Comparison of ENCODE assay signal across 1 cellular context in the genomic region with DNA sequence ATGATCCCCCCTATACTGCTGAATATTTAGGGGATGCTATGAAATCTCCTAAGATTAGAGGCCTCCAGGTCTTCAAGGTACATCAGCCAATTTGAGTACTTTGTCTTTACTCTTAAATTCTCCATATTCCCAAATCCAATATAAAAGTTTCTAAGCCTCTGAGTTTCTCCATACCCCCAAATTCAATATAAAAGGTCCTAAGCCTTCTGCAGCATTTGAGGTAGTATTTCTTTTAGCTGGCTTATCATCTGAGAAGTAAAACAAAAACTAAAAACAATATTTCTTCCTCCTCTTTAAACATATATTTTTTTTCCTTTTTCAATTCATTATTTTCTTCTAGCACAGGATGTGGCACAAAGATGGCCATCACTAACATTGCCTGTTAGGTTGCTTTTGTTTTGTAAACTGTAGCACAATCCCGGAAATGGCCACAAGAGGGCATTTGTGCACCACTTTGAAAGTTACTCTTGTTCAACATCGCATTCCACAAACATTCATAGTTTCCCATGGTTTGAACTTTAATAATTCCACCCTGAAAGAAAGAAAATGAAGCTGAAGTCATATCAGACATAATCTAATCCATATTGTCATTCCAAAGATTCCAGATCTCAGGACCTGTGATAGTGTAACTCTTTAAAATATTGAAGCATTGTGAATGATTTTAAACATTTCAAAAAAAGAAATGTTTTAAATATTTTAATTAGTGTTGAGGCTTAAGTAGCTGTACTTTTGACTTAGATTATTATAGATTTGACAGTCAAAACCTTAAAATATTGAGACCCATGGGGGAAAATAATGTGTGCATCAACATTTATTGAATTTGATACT.
A peak's percentile ranks its signal among the peaks of the same experiment; 100 is the strongest.
TF ChIP-seq lines count a peak whose summit lies in the region.

No MANE protein-coding gene starts in this region.

TF ChIP-seq in GM23338, 12 proteins besides CTCF, POLR2A, EP300 and RAD21 (continued from another document):
- TF ChIP-seq, protein P1, sequence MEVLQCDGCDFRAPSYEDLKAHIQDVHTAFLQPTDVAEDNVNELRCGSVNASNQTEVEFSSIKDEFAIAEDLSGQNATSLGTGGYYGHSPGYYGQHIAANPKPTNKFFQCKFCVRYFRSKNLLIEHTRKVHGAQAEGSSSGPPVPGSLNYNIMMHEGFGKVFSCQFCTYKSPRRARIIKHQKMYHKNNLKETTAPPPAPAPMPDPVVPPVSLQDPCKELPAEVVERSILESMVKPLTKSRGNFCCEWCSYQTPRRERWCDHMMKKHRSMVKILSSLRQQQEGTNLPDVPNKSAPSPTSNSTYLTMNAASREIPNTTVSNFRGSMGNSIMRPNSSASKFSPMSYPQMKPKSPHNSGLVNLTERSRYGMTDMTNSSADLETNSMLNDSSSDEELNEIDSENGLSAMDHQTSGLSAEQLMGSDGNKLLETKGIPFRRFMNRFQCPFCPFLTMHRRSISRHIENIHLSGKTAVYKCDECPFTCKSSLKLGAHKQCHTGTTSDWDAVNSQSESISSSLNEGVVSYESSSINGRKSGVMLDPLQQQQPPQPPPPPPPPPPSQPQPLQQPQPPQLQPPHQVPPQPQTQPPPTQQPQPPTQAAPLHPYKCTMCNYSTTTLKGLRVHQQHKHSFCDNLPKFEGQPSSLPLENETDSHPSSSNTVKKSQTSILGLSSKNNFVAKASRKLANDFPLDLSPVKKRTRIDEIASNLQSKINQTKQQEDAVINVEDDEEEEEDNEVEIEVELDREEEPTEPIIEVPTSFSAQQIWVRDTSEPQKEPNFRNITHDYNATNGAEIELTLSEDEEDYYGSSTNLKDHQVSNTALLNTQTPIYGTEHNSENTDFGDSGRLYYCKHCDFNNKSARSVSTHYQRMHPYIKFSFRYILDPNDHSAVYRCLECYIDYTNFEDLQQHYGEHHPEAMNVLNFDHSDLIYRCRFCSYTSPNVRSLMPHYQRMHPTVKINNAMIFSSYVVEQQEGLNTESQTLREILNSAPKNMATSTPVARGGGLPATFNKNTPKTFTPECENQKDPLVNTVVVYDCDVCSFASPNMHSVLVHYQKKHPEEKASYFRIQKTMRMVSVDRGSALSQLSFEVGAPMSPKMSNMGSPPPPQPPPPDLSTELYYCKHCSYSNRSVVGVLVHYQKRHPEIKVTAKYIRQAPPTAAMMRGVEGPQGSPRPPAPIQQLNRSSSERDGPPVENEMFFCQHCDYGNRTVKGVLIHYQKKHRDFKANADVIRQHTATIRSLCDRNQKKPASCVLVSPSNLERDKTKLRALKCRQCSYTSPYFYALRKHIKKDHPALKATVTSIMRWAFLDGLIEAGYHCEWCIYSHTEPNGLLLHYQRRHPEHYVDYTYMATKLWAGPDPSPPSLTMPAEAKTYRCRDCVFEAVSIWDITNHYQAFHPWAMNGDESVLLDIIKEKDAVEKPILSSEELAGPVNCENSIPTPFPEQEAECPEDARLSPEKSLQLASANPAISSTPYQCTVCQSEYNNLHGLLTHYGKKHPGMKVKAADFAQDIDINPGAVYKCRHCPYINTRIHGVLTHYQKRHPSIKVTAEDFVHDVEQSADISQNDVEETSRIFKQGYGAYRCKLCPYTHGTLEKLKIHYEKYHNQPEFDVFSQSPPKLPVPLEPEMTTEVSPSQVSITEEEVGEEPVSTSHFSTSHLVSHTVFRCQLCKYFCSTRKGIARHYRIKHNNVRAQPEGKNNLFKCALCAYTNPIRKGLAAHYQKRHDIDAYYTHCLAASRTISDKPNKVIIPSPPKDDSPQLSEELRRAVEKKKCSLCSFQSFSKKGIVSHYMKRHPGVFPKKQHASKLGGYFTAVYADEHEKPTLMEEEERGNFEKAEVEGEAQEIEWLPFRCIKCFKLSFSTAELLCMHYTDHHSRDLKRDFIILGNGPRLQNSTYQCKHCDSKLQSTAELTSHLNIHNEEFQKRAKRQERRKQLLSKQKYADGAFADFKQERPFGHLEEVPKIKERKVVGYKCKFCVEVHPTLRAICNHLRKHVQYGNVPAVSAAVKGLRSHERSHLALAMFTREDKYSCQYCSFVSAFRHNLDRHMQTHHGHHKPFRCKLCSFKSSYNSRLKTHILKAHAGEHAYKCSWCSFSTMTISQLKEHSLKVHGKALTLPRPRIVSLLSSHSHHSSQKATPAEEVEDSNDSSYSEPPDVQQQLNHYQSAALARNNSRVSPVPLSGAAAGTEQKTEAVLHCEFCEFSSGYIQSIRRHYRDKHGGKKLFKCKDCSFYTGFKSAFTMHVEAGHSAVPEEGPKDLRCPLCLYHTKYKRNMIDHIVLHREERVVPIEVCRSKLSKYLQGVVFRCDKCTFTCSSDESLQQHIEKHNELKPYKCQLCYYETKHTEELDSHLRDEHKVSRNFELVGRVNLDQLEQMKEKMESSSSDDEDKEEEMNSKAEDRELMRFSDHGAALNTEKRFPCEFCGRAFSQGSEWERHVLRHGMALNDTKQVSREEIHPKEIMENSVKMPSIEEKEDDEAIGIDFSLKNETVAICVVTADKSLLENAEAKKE (CRISPR knock-in tag; IDR thresholded peaks at IDR 0.05): no peak
- TF ChIP-seq ETS1 (IDR thresholded peaks at IDR 0.05) (no peak), POLR2AphosphoS5 (IDR thresholded peaks at IDR 0.05; ENCODE audit: low read depth) (peak; percentile 25; the same call in 1 of the 2 replicates), ZNF114 (CRISPR knock-in tag; IDR thresholded peaks at IDR 0.05) (no peak)
